ENCODE assay signal across 28 cellular contexts in genomic region chr1:214976665-214977064, GRCh38.
"Had no signal": no experiment of that assay in that cellular context is flagged by ENCODE, and none has a peak within 500 bp of the region (broad histone marks: within the 10 kb centered on the region; RNA-seq: fewer than 3 reads in every experiment).

No MANE protein-coding gene starts in this region.

- H3K9me3 ChIP-seq: left lung, lower lobe of right lung, ovary, right atrium auricular region, right lobe of liver, stomach, testis, tibial artery, vagina had no signal

- H3K27me3 Mint-ChIP-seq: stimulated activated memory B cell treated with anti-CD40 and anti-IgM and Interleukin-4, amounts not matched to agents 10 μg/mL and 1 μg/mL and 100 μg/mL, for 72 hours had no signal

- H3K27me3 ChIP-seq: left lung, ovary, right atrium auricular region, right lobe of liver, stomach, testis, tibial artery, vagina had no signal

- H3K36me3 Mint-ChIP-seq: immature natural killer cell; naive thymus-derived CD8-positive, alpha-beta T cell; stimulated activated memory B cell treated with anti-CD40 and anti-IgM and Interleukin-4, amounts not matched to agents 10 μg/mL and 1 μg/mL and 100 μg/mL, for 72 hours; type B pancreatic cell had no signal

- DNase-seq: hippocampal formation; immature natural killer cell; kidney; left colon; left lung; lower lobe of right lung; mammary epithelial cell; mesenchymal stem cell; naive thymus-derived CD8-positive, alpha-beta T cell; ovary; right lobe of liver; stimulated activated CD4-positive, alpha-beta T cell treated with anti-CD3 and anti-CD28 coated beads, Interleukin-1b, Interleukin-23, amount 100 ng/mL, for 48 hours; stimulated activated CD4-positive, alpha-beta T cell treated with anti-CD3 and anti-CD28 coated beads, Interleukin-2, amount 100 ng/mL, for 48 hours; stimulated activated CD4-positive, alpha-beta T cell treated with anti-CD3 and anti-CD28 coated beads, Interleukin-4, amount 100 ng/mL, for 4 hours; stimulated activated CD8-positive, alpha-beta memory T cell treated with anti-CD3 and anti-CD28 coated beads, Interleukin-4, amount 100 ng/mL, for 48 hours; stimulated activated naive CD8-positive, alpha-beta T cell treated with anti-CD3 and anti-CD28 coated beads, Interleukin-15, Interleukin-2, amounts not matched to agents 100 U/mL and 50 U/mL, for 24 hours; stomach; testis; tibial artery had no signal

- H3K36me3 ChIP-seq: left lung, lower lobe of right lung, ovary, right atrium auricular region, stomach, tibial artery, vagina had no signal

- FAIRE-seq: islet of Langerhans, kidney had no signal

- H3K27ac Mint-ChIP-seq: immature natural killer cell; naive thymus-derived CD8-positive, alpha-beta T cell; nephron; progenitor cell of endocrine pancreas; stimulated activated memory B cell treated with anti-CD40 and anti-IgM and Interleukin-4, amounts not matched to agents 10 μg/mL and 1 μg/mL and 100 μg/mL, for 72 hours; type B pancreatic cell had no signal

- H3K27ac ChIP-seq: left lung, lower lobe of right lung, ovary, right atrium auricular region, right lobe of liver, stomach, testis, tibial artery, vagina had no signal

- H3K4me3 Mint-ChIP-seq: immature natural killer cell; naive thymus-derived CD8-positive, alpha-beta T cell; nephron; neural crest cell; stimulated activated memory B cell treated with anti-CD40 and anti-IgM and Interleukin-4, amounts not matched to agents 10 μg/mL and 1 μg/mL and 100 μg/mL, for 72 hours; type B pancreatic cell had no signal

- H3K4me1 Mint-ChIP-seq: immature natural killer cell; naive thymus-derived CD8-positive, alpha-beta T cell; nephron; stimulated activated memory B cell treated with anti-CD40 and anti-IgM and Interleukin-4, amounts not matched to agents 10 μg/mL and 1 μg/mL and 100 μg/mL, for 72 hours had no signal

- H3K4me1 ChIP-seq: left lung, lower lobe of right lung, right atrium auricular region, right lobe of liver, stomach, testis, tibial artery, vagina had no signal

- H3K4me2 ChIP-seq: smooth muscle cell had no signal

- H3K4me3 ChIP-seq: left lung, lower lobe of right lung, ovary, right atrium auricular region, right lobe of liver, smooth muscle cell, stomach, testis, tibial artery, vagina had no signal

- H3K9me3 Mint-ChIP-seq: nephron; neural crest cell; stimulated activated memory B cell treated with anti-CD40 and anti-IgM and Interleukin-4, amounts not matched to agents 10 μg/mL and 1 μg/mL and 100 μg/mL, for 72 hours; type B pancreatic cell had no signal

- ATAC-seq: left colon; left lung; lower lobe of right lung; naive thymus-derived CD8-positive, alpha-beta T cell; right lobe of liver; stimulated activated memory B cell treated with anti-CD40 and anti-IgM and Interleukin-4, amounts not matched to agents 10 μg/mL and 1 μg/mL and 100 μg/mL, for 72 hours; stimulated activated naive CD8-positive, alpha-beta T cell treated with anti-CD3 and anti-CD28 coated beads, Interleukin-15, Interleukin-2, amounts not matched to agents 100 U/mL and 50 U/mL, for 24 hours had no signal
